ENCODE assay signal across 8 cellular contexts in the genomic region with DNA sequence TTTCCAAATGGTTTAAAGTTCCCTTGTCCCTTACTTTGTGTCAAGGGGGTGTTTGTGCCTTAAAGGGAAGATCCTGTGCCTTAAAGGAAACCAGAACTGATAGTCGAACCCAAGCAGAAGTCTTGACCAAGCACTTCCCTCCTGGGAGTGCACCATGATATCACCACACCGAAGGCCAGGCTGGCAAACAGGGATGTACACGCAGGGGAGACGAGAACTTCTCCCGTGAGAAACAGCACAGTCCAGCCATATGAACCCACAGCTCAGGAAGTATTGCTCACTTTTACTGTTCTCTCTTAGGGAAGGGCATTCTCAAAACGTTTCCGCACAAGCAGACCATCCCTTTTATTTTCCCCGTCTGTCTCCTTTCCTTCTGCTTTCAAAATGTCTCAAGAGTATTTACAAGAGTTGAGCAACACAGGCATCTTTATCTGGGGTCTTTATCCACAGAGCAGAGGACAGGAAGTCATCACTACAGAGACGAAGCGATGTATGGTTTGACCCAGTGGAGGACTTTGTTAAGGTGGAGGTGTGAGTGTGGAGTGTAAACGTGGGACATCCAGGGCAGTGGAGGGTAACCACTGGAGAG. TPM values are rescaled to one million over a fixed set of nuclear protein-coding genes. Genes with fewer than 3 reads are reported as not detected.
A peak's percentile ranks its signal among the peaks of the same experiment; 100 is the strongest.
DNase-seq lines count a peak whose midpoint lies in the region; ATAC-seq and TF ChIP-seq lines count a peak whose summit lies in the region.

No MANE protein-coding gene starts in this region.

- H3K4me3 Mint-ChIP-seq in type B pancreatic cell = peak overlapping the region; percentile 86
- no peak overlapping the region for H3K4me3 Mint-ChIP-seq in glutamatergic neuron (ENCODE audit: unreplicated experiment)

- no peaks in the 10 kb centered on the region for H3K79me2 ChIP-seq in ACC112 (ENCODE audit: control insufficient read depth, insufficient read depth, low read length, unreplicated experiment)

- H3K27ac Mint-ChIP-seq in type B pancreatic cell = peak overlapping the region; percentile 93
- H3K27ac Mint-ChIP-seq in glutamatergic neuron (ENCODE audit: unreplicated experiment) = no peak overlapping the region

- H3K9me3 ChIP-seq in KOPT-K1 (ENCODE audit: insufficient read depth, low read length, poor library complexity, severe bottlenecking) (no peaks in the 10 kb centered on the region), ascending aorta (no peaks in the 10 kb centered on the region), lung (ENCODE audit: control insufficient read depth in 2 of 2, insufficient read depth in 1 of 2, low read length in 1 of 2) (peaks cover 0 to 2% of the 10 kb centered on the region in 2 donors)

- H3K27me3 ChIP-seq in ACC112 (ENCODE audit: insufficient read depth, low read length) (no peaks in the 10 kb centered on the region), ascending aorta (no peaks in the 10 kb centered on the region), lung (ENCODE audit: control insufficient read depth, insufficient read depth) (no peaks in the 10 kb centered on the region)

- no peaks in the 10 kb centered on the region for H3K27me3 Mint-ChIP-seq in type B pancreatic cell
- no peaks in the 10 kb centered on the region for H3K27me3 Mint-ChIP-seq in glutamatergic neuron (ENCODE audit: unreplicated experiment)

- H3K9me3 Mint-ChIP-seq in type B pancreatic cell (no peaks in the 10 kb centered on the region), glutamatergic neuron (ENCODE audit: unreplicated experiment) (peaks cover 4% of the 10 kb centered on the region)

- peak overlapping the region; percentile 72 for H2AFZ ChIP-seq in ACC112 (ENCODE audit: low read length, unreplicated experiment)

- H3K27ac ChIP-seq in ACC112 (ENCODE audit: low read depth, low read length) (peak overlapping the region; percentile 99), KOPT-K1 (ENCODE audit: low read depth, low read length, poor library complexity, severe bottlenecking) (peak overlapping the region; percentile 10), ascending aorta (peak overlapping the region; percentile 81 to 88), lung (ENCODE audit: low read depth in 1 of 2, low read length in 1 of 2) (peak overlapping the region; percentile 72 to 96)

- peaks cover 46% of the 10 kb centered on the region for H3K4me1 Mint-ChIP-seq in type B pancreatic cell (ENCODE audit: unreplicated experiment)
- peaks cover 5% of the 10 kb centered on the region for H3K4me1 Mint-ChIP-seq in glutamatergic neuron (ENCODE audit: low read depth, unreplicated experiment)

- DNase-seq in ascending aorta (ENCODE audit: low spot score in 2 of 2) (no peak), lung (ENCODE audit: low spot score) (no peak), type B pancreatic cell (ENCODE audit: extremely low spot score, unreplicated experiment) (no peak), glutamatergic neuron (no peak)
- no peak for DNase-seq in stimulated activated CD4-positive, alpha-beta T cell treated with anti-CD3 and anti-CD28 coated beads, Interleukin-4, amount 100 ng/mL, for 24 hours

- no peaks in the 10 kb centered on the region for H3K36me3 ChIP-seq in ACC112 (ENCODE audit: insufficient read depth, low read length)
- no peaks in the 10 kb centered on the region for H3K36me3 ChIP-seq in KOPT-K1 (ENCODE audit: insufficient read depth, low read length)
- no peaks in the 10 kb centered on the region for H3K36me3 ChIP-seq in ascending aorta
- no peaks in the 10 kb centered on the region for H3K36me3 ChIP-seq in lung (ENCODE audit: control insufficient read depth in 2 of 2, insufficient read depth in 2 of 2, low read length in 2 of 2)

- peaks cover 51% of the 10 kb centered on the region for H3K4me1 ChIP-seq in ACC112 (ENCODE audit: control insufficient read depth, insufficient read depth, low read length, unreplicated experiment)
- H3K4me1 ChIP-seq in ascending aorta = peaks cover 7 to 10% of the 10 kb centered on the region in 2 donors
- peaks cover 10 to 13% of the 10 kb centered on the region in 2 donors for H3K4me1 ChIP-seq in lung (ENCODE audit: control insufficient read depth in 2 of 2, insufficient read depth in 2 of 2, low read length in 2 of 2)

- no peaks in the 10 kb centered on the region for H3K36me3 Mint-ChIP-seq in type B pancreatic cell
- no peaks in the 10 kb centered on the region for H3K36me3 Mint-ChIP-seq in glutamatergic neuron (ENCODE audit: unreplicated experiment)

- H3K4me3 ChIP-seq in ACC112 (ENCODE audit: low read depth, low read length) (peak overlapping the region; percentile 76), ascending aorta (peak overlapping the region; percentile 39 to 64), lung (no peak overlapping the region)

- peak; percentile 36 for ATAC-seq in lung (ENCODE audit: insufficient read depth, low FRiP score)
- ATAC-seq in HG03025 (IDR thresholded peaks at IDR 0.05; ENCODE audit: low FRiP score, unreplicated experiment) = no peak

- intact Hi-C loops in ascending aorta (cut with DNase I) = loop anchor here (1.0 to 5.0 kb wide), 4 partner anchors 8 to 208 kb away; no protein-coding TSS in a partner anchor

- TF ChIP-seq CTCF in ascending aorta (IDR thresholded peaks at IDR 0.05) (no peak), lung (IDR thresholded peaks at IDR 0.05; ENCODE audit: control extremely low read depth, extremely low read depth) (no peak), type B pancreatic cell (conservative IDR thresholded peaks at IDR 0.05) (no peak), glutamatergic neuron (IDR thresholded peaks at IDR 0.05; ENCODE audit: partially characterized antibody, unreplicated experiment) (no peak)

- 16 to 29% methylated on average over 11 of the region's 11 CpGs for WGBS in lung, 2 donors

RNA-seq across cellular contexts. Expression of gene SERPINB1, which starts 12.8 kb away (rescaled TPM):
- total RNA-seq in ascending aorta (14.0 TPM), lung (100 to 1,000 TPM in 1 of 2 donors, 10 to 100 TPM in 1; 58.0 to 106 TPM), type B pancreatic cell (ENCODE audit: low replicate concordance) (31.2 and 52.0 TPM in 2 replicates), glutamatergic neuron (ENCODE audit: unreplicated experiment) (8.2 TPM)
- 100 to 1,000 TPM in 1 of 2 donors, 10 to 100 TPM in 1; 85.1 to 242 TPM for polyA plus RNA-seq in lung

RNA-seq across cellular contexts. Expression of gene SERPINB9, which starts 48.6 kb away (rescaled TPM):
- total RNA-seq in ascending aorta (6.5 TPM), lung (10 to 100 TPM; 14.0 to 33.3 TPM), type B pancreatic cell (ENCODE audit: low replicate concordance) (6.0 and 6.5 TPM in 2 replicates), glutamatergic neuron (ENCODE audit: unreplicated experiment) (23.8 TPM)
- polyA plus RNA-seq in lung = 10 to 100 TPM in 1 of 2 donors, 1 to 10 TPM in 1; 5.4 to 36.1 TPM

Comparison
In these comparisons a context has a peak if more than half of its experiments do, and no peak if none do; other contexts are left out.
1. H3K27ac ChIP-seq: peak in every context shown above with its lines; median percentile 99 in ACC112; 84 in ascending aorta; 84 in lung; 10 in KOPT-K1.